8 cellular contexts compared by ENCODE assay signal in genomic region chr2:27075219-27075871, GRCh38. TPM values are rescaled to one million over a fixed set of nuclear protein-coding genes. Genes with fewer than 3 reads are reported as not detected.
DNase-seq lines count a peak whose midpoint lies in the region; ATAC-seq, FAIRE-seq and TF ChIP-seq lines count a peak whose summit lies in the region.

No MANE protein-coding gene starts in this region.

- H4K5ac ChIP-seq in IMR-90 (ENCODE audit: low read depth, low read length): no peak overlapping the region; the same call in 1 of the 2 replicates

- no peak overlapping the region for H2AK9ac ChIP-seq in IMR-90 (replicated peaks; ENCODE audit: low read depth, low read length, poor library complexity)

- CTCF ChIA-PET in IMR-90 (lab: Yijun Ruan, JAX): no interaction called here
- CTCF ChIA-PET in K562 (lab: Yijun Ruan, JAX; ENCODE audit: low intra/inter-chr PET ratio): no interaction called here

- peak overlapping the region; percentile 72; the same call in 1 of the 2 replicates for H2BK120ac ChIP-seq in IMR-90 (ENCODE audit: low read depth, low read length)

- H3K36me3 Mint-ChIP-seq in stimulated activated naive B cell treated with anti-CD40 and anti-IgM and Interleukin-4, amounts not matched to agents 10 μg/mL and 1 μg/mL and 100 μg/mL, for 72 hours: peaks cover 0 to 3% of the 10 kb centered on the region in 2 donors

- H3K23ac ChIP-seq in IMR-90 (ENCODE audit: low read depth, low read length): peak overlapping the region; percentile 31; the same call in 1 of the 2 replicates

- H3K4ac ChIP-seq in IMR-90 (ENCODE audit: low read depth, low read length): peak overlapping the region; percentile 76; the same call in 1 of the 2 replicates

- no peak for TF ChIP-seq EP300 in K562 (IDR thresholded peaks at IDR 0.05; ENCODE audit: low read length)

- no peak for FAIRE-seq in K562 (lab: Jason Lieb, UNC)

- H3K9me3 Mint-ChIP-seq in stimulated activated naive B cell treated with anti-CD40 and anti-IgM and Interleukin-4, amounts not matched to agents 10 μg/mL and 1 μg/mL and 100 μg/mL, for 72 hours: peaks cover 0 to 3% of the 10 kb centered on the region in 2 donors

- no peak overlapping the region for H3K4me3 ChIP-seq in IMR-90 (ENCODE audit: insufficient read depth, low read depth, low read length)
- no peak overlapping the region for H3K4me3 ChIP-seq in Peyer's patch
- no peak overlapping the region for H3K4me3 ChIP-seq in K562
- H3K4me3 ChIP-seq in rectal smooth muscle tissue (ENCODE audit: low read length): no peak overlapping the region

- peak overlapping the region; percentile 19; the same call in 1 of the 3 replicates for H2BK15ac ChIP-seq in IMR-90 (ENCODE audit: low read depth, low read length)

- intact Hi-C loops in IMR-90 (cut with micrococcal nuclease): no loop called here
- intact Hi-C loops in K562 (cut with micrococcal nuclease): no loop called here

- peaks cover 5 to 33% of the 10 kb centered on the region in 2 experiments for H3K79me1 ChIP-seq in IMR-90 (ENCODE audit: low read depth in 1 of 2, low read length in 2 of 2)

- H3K14ac ChIP-seq in IMR-90 (replicated peaks; ENCODE audit: low read depth, low read length): peak overlapping the region; percentile 50; the same call in 1 of the 2 replicates

- TF ChIP-seq RAD21 in IMR-90 (IDR thresholded peaks at IDR 0.05; ENCODE audit: low read length) (no peak), K562 (CRISPR knock-in tag; conservative IDR thresholded peaks at IDR 0.05 in 1 of 2, IDR thresholded peaks at IDR 0.05 in 1 of 2) (no peak)

- TF ChIP-seq CTCF in IMR-90 (conservative IDR thresholded peaks at IDR 0.05; ENCODE audit: low read depth, low read length): no peak
- no peak for TF ChIP-seq CTCF in Peyer's patch (IDR thresholded peaks at IDR 0.05)
- TF ChIP-seq CTCF in K562 (IDR thresholded peaks at IDR 0.05 in 2 of 3, conservative IDR thresholded peaks at IDR 0.05 in 1 of 3; ENCODE audit: insufficient read depth in 2 of 3, low read depth in 1 of 3, low read length in 3 of 3): no peak

- H3K9me1 ChIP-seq in IMR-90 (ENCODE audit: insufficient read depth, low read length) (peaks cover 12% of the 10 kb centered on the region; the same call in 1 of the 2 replicates), K562 (ENCODE audit: control insufficient read depth, insufficient read depth, low read length) (no peaks in the 10 kb centered on the region)

- peaks cover 12% of the 10 kb centered on the region for H3K79me2 ChIP-seq in K562 (ENCODE audit: control insufficient read depth, insufficient read depth, low read length)

- TF ChIP-seq POLR2A in IMR-90 (IDR thresholded peaks at IDR 0.05; ENCODE audit: low read depth, low read length) (no peak), Peyer's patch (IDR thresholded peaks at IDR 0.05) (no peak), K562 (conservative IDR thresholded peaks at IDR 0.05) (no peak)

- H4K20me1 ChIP-seq in IMR-90 (ENCODE audit: insufficient read depth, low read length) (0 out of 2 replicates have a peak, but pooled peaks cover 2% of the 10 kb centered on the region), K562 (replicated peaks; ENCODE audit: control insufficient read depth, insufficient read depth, low read length) (no peaks in the 10 kb centered on the region)

- ATAC-seq in IMR-90 (ENCODE audit: low read depth): no peak
- ATAC-seq in K562: no peak
- no peak for ATAC-seq in GM21381 (IDR thresholded peaks at IDR 0.05; ENCODE audit: unreplicated experiment)
- ATAC-seq in HG03442 (IDR thresholded peaks at IDR 0.05; ENCODE audit: unreplicated experiment): no peak
- no peak for ATAC-seq in stimulated activated naive B cell treated with anti-CD40 and anti-IgM and Interleukin-4, amounts not matched to agents 10 μg/mL and 1 μg/mL and 100 μg/mL, for 72 hours (replicated peaks)

- 47% methylated on average over 3 of the region's 8 CpGs; no CpG with 5 or more reads in 1 of the 2 experiments for WGBS in IMR-90 (ENCODE audit: extremely low coverage in 2 of 2, insufficient read length in 1 of 2), 2 experiments
- 64% methylated on average over 7 of the region's 8 CpGs for WGBS in K562 (ENCODE audit: insufficient coverage, low coverage, missing lambda C conversion rate)

- peaks cover 4 to 18% of the 10 kb centered on the region in 2 donors for H3K27me3 Mint-ChIP-seq in stimulated activated naive B cell treated with anti-CD40 and anti-IgM and Interleukin-4, amounts not matched to agents 10 μg/mL and 1 μg/mL and 100 μg/mL, for 72 hours

- H3K4me1 ChIP-seq in IMR-90 (ENCODE audit: control insufficient read depth, insufficient read depth, low read length) (peaks cover 30% of the 10 kb centered on the region), Peyer's patch (peaks cover 0 to 43% (median 12%) of the 10 kb centered on the region in 4 donors), K562 (replicated peaks in 1 of 2; ENCODE audit: control insufficient read depth in 2 of 2, insufficient read depth in 2 of 2, low read length in 2 of 2) (peaks cover 50 to 57% of the 10 kb centered on the region in 2 experiments), rectal smooth muscle tissue (ENCODE audit: control insufficient read depth, insufficient read depth, low read length) (peaks cover 48% of the 10 kb centered on the region)

- peak overlapping the region; percentile 68; the same call in 1 of the 2 replicates for H2BK20ac ChIP-seq in IMR-90 (ENCODE audit: low read depth, low read length)

- no peak overlapping the region; the same call in 1 of the 2 replicates for H4K91ac ChIP-seq in IMR-90 (ENCODE audit: insufficient read depth, low read depth, low read length)

- peak overlapping the region; percentile 31; the same call in 1 of the 2 replicates for H3K27ac ChIP-seq in IMR-90 (ENCODE audit: insufficient read depth, low read length)
- H3K27ac ChIP-seq in Peyer's patch: peak overlapping the region; percentile 24 to 88 (median 53)
- H3K27ac ChIP-seq in K562 (ENCODE audit: extremely low read depth, low read depth, low read length): peak overlapping the region; percentile 37; the same call in 1 of the 3 replicates
- peak overlapping the region; percentile 99 for H3K27ac ChIP-seq in rectal smooth muscle tissue (ENCODE audit: low read depth, low read length)

- dilution Hi-C loops in IMR-90 (cut with HindIII; ENCODE audit: low sequenced_read_pairs, unreplicated experiment): no loop called here

- peak overlapping the region; percentile 18; the same call in 1 of the 2 replicates for H3K9ac ChIP-seq in IMR-90 (ENCODE audit: low read depth, low read length)
- peak overlapping the region in 1 of 2 experiments; percentile 79; a peak in 2 of 4 replicates for H3K9ac ChIP-seq in K562 (ENCODE audit: insufficient read depth in 1 of 2, low read depth in 2 of 2, low read length in 2 of 2)
- no peak overlapping the region for H3K9ac ChIP-seq in rectal smooth muscle tissue (ENCODE audit: low read length)

- H3K4me2 ChIP-seq in IMR-90 (ENCODE audit: low read depth, low read length) (no peak overlapping the region), K562 (ENCODE audit: insufficient read depth, low read length) (no peak overlapping the region)

- peak overlapping the region in 1 of 2 experiments; percentile 30; a peak in 1 of 4 replicates for H4K8ac ChIP-seq in IMR-90 (ENCODE audit: low read depth in 2 of 2, low read length in 2 of 2)

- no peaks in the 10 kb centered on the region for H3K27me3 ChIP-seq in IMR-90 (ENCODE audit: control insufficient read depth, insufficient read depth, low read length)
- H3K27me3 ChIP-seq in Peyer's patch: no peaks in the 10 kb centered on the region
- no peaks in the 10 kb centered on the region for H3K27me3 ChIP-seq in K562 (ENCODE audit: control insufficient read depth in 2 of 2, insufficient read depth in 2 of 2, low read length in 2 of 2)
- no peaks in the 10 kb centered on the region for H3K27me3 ChIP-seq in rectal smooth muscle tissue (ENCODE audit: control insufficient read depth, insufficient read depth, low read length)

- no peak overlapping the region; the same call in 1 of the 2 replicates for H3K18ac ChIP-seq in IMR-90 (ENCODE audit: low read depth, low read length)

- no peak overlapping the region for H3K27ac Mint-ChIP-seq in stimulated activated naive B cell treated with anti-CD40 and anti-IgM and Interleukin-4, amounts not matched to agents 10 μg/mL and 1 μg/mL and 100 μg/mL, for 72 hours

- no peaks in the 10 kb centered on the region for H3K9me3 ChIP-seq in IMR-90 (ENCODE audit: control insufficient read depth, insufficient read depth, low read length)
- H3K9me3 ChIP-seq in Peyer's patch: no peaks in the 10 kb centered on the region
- no peaks in the 10 kb centered on the region for H3K9me3 ChIP-seq in K562 (replicated peaks; ENCODE audit: control insufficient read depth, insufficient read depth, low read depth, low read length)

- H2AK5ac ChIP-seq in IMR-90 (ENCODE audit: low read depth, low read length): peak overlapping the region; percentile 10; the same call in 1 of the 2 replicates

- peak overlapping the region; percentile 35 for H2AFZ ChIP-seq in IMR-90 (replicated peaks; ENCODE audit: low read length, poor library complexity)
- peak overlapping the region; percentile 78 for H2AFZ ChIP-seq in K562 (ENCODE audit: low read depth, low read length)

- BruUV-seq in IMR-90 (replicated peaks; lab: Mats Ljungman, UMichigan) (no TSS peak), K562 (replicated peaks; lab: Mats Ljungman, UMichigan) (no TSS peak)

- POLR2A ChIA-PET in IMR-90 (lab: Charles Lee; ENCODE audit: unreplicated experiment) (no interaction called here), K562 (lab: Yijun Ruan, JAX) (interaction anchor here (1.4 kb wide), 1 partner anchor 10 kb away, joined by 4 read pairs; no protein-coding TSS in a partner anchor)

- H3K36me3 ChIP-seq in IMR-90 (ENCODE audit: control insufficient read depth, insufficient read depth, low read length): peaks cover 3% of the 10 kb centered on the region; the same call in 1 of the 2 replicates
- no peaks in the 10 kb centered on the region for H3K36me3 ChIP-seq in Peyer's patch
- H3K36me3 ChIP-seq in K562 (ENCODE audit: control insufficient read depth, insufficient read depth, low read length): peaks cover 4% of the 10 kb centered on the region; the same call in 1 of the 3 replicates
- H3K36me3 ChIP-seq in rectal smooth muscle tissue (ENCODE audit: control insufficient read depth, insufficient read depth, low read length): peaks cover 1% of the 10 kb centered on the region

- DNase-seq in IMR-90 (peak; percentile 26), Peyer's patch (peak in 2 of 3 donors; percentile 77 to 88), K562 (ENCODE audit: extremely low read depth in 1 of 4, low spot score in 3 of 4) (peak in 2 of 4 experiments; percentile 47 to 58), SW 1271 (lab: John Stamatoyannopoulos, UW) (no peak)
- DNase-seq in stimulated activated naive B cell treated with anti-CD40 and anti-IgM and Interleukin-4, amounts not matched to agents 10 μg/mL and 1 μg/mL and 100 μg/mL, for 72 hours: no peak

- H3K4me1 Mint-ChIP-seq in stimulated activated naive B cell treated with anti-CD40 and anti-IgM and Interleukin-4, amounts not matched to agents 10 μg/mL and 1 μg/mL and 100 μg/mL, for 72 hours: peaks cover 42 to 67% of the 10 kb centered on the region in 2 donors

- H2BK5ac ChIP-seq in IMR-90 (ENCODE audit: low read depth, low read length, poor library complexity, severe bottlenecking): no peak overlapping the region

- in situ Hi-C loops in IMR-90 (cut with MboI; ENCODE audit: low sequenced_read_pairs): no loop called here
- in situ Hi-C loops in K562 (cut with MboI): no loop called here

- H3K56ac ChIP-seq in IMR-90 (ENCODE audit: extremely low read depth, insufficient read depth, low read length): no peak overlapping the region

- H3K4me3 Mint-ChIP-seq in stimulated activated naive B cell treated with anti-CD40 and anti-IgM and Interleukin-4, amounts not matched to agents 10 μg/mL and 1 μg/mL and 100 μg/mL, for 72 hours: peak overlapping the region in 1 of 2 donors; percentile 40

RNA-seq across cellular contexts. Expression of gene EMILIN1, which starts 3.1 kb away (rescaled TPM):
- total RNA-seq in IMR-90 (2012; rRNA removed) (26.5 and 27.8 TPM in 2 replicates), Peyer's patch (10 to 100 TPM in 2 of 4 donors, 1 to 10 TPM in 2; 7.9 to 32.2 (median 13.3) TPM), K562 (2014; rRNA removed) (2.2 and 2.7 TPM in 2 replicates), K562 (2014; rRNA removed; fragmentation: Illumina TruSeq; extraction: Trizol) (0.04 TPM in 1 of 2 replicates, not detected in the other), K562 (2015; rRNA removed; fragmentation: Illumina TruSeq; extraction: Trizol) (0.54 and 0.75 TPM in 2 replicates), K562 (2021) (1.0 and 1.5 TPM in 2 replicates)
- polyA plus RNA-seq in IMR-90 (2012; rRNA removed) (95.6 and 123 TPM in 2 replicates), K562 (2011; rRNA removed) (0.24 and 0.43 TPM in 2 replicates), K562 (2014; fragmentation: Illumina TruSeq; extraction: Trizol) (0.06 and 0.37 TPM in 2 replicates), K562 (2014; fragmentation: Nextera tagmentation; extraction: Ambion mirVana) (not detected), K562 (2014; rRNA removed) (0.94 and 1.1 TPM in 2 replicates)
- polyA plus RNA-seq in IMR-90 (2012; cell fraction: cytosol; rRNA removed): 92.2 and 162 TPM in 2 replicates
- polyA plus RNA-seq in IMR-90 (2012; cell fraction: nucleus; rRNA removed; ENCODE audit: low replicate concordance): 96.9 and 278 TPM in 2 replicates
- 0.26 and 1.00 TPM in 2 replicates for total RNA-seq in K562 (2011; cell fraction: chromatin; rRNA removed; ENCODE audit: low replicate concordance)
- 1.6 and 2.0 TPM in 2 replicates for total RNA-seq in K562 (2011; cell fraction: nucleolus; rRNA removed)
- 0.51 and 0.61 TPM in 2 replicates for total RNA-seq in K562 (2011; cell fraction: nucleoplasm; rRNA removed)
- polyA plus RNA-seq in K562 (2011; cell fraction: cytosol; rRNA removed): 0.63 and 1.3 TPM in 2 replicates
- 1.1 and 2.4 TPM in 2 replicates for polyA plus RNA-seq in K562 (2011; cell fraction: nucleus; rRNA removed)
- polyA plus RNA-seq in K562 (2012): 1.1 and 1.7 TPM in 2 replicates
- polyA minus RNA-seq in K562 (2011; rRNA and poly(A)+ RNA removed): 0.12 and 0.25 TPM in 2 replicates
- 0.46 and 0.67 TPM in 2 replicates for polyA minus RNA-seq in K562 (2011; cell fraction: cytosol; rRNA and poly(A)+ RNA removed)
- polyA minus RNA-seq in K562 (2011; cell fraction: nucleus; rRNA and poly(A)+ RNA removed): 0.78 and 0.94 TPM in 2 replicates

RNA-seq across cellular contexts. Expression of gene OST4, which starts 3.9 kb away (rescaled TPM):
- total RNA-seq in IMR-90 (2012; rRNA removed) (196 and 386 TPM in 2 replicates), Peyer's patch (100 to 1,000 TPM; 136 to 329 (median 225) TPM), K562 (2014; rRNA removed) (186 and 199 TPM in 2 replicates), K562 (2014; rRNA removed; fragmentation: Illumina TruSeq; extraction: Trizol) (263 and 292 TPM in 2 replicates), K562 (2015; rRNA removed; fragmentation: Illumina TruSeq; extraction: Trizol) (335 and 366 TPM in 2 replicates), K562 (2021) (239 and 266 TPM in 2 replicates)
- polyA plus RNA-seq in IMR-90 (2012; rRNA removed) (806 and 1,337 TPM in 2 replicates), K562 (2011; rRNA removed) (328 and 435 TPM in 2 replicates), K562 (2014; fragmentation: Illumina TruSeq; extraction: Trizol) (503 and 545 TPM in 2 replicates), K562 (2014; fragmentation: Nextera tagmentation; extraction: Ambion mirVana) (1,000 to 10,000 TPM; 1,144 to 1,155 TPM), K562 (2014; rRNA removed) (355 and 369 TPM in 2 replicates)
- 677 and 1,004 TPM in 2 replicates for polyA plus RNA-seq in IMR-90 (2012; cell fraction: cytosol; rRNA removed)
- polyA plus RNA-seq in IMR-90 (2012; cell fraction: nucleus; rRNA removed; ENCODE audit: low replicate concordance): 119 and 187 TPM in 2 replicates
- total RNA-seq in K562 (2011; cell fraction: chromatin; rRNA removed; ENCODE audit: low replicate concordance): 32.9 and 75.2 TPM in 2 replicates
- total RNA-seq in K562 (2011; cell fraction: nucleolus; rRNA removed): 76.6 and 92.2 TPM in 2 replicates
- total RNA-seq in K562 (2011; cell fraction: nucleoplasm; rRNA removed): 88.9 and 136 TPM in 2 replicates
- polyA plus RNA-seq in K562 (2011; cell fraction: cytosol; rRNA removed): 794 and 995 TPM in 2 replicates
- 204 and 270 TPM in 2 replicates for polyA plus RNA-seq in K562 (2011; cell fraction: nucleus; rRNA removed)
- polyA plus RNA-seq in K562 (2012): 363 and 494 TPM in 2 replicates
- polyA minus RNA-seq in K562 (2011; rRNA and poly(A)+ RNA removed): 170 and 193 TPM in 2 replicates
- polyA minus RNA-seq in K562 (2011; cell fraction: cytosol; rRNA and poly(A)+ RNA removed): 371 and 384 TPM in 2 replicates
- 63.4 and 99.5 TPM in 2 replicates for polyA minus RNA-seq in K562 (2011; cell fraction: nucleus; rRNA and poly(A)+ RNA removed)

RNA-seq across cellular contexts. Expression of gene KHK, which starts 11.2 kb away (rescaled TPM):
- total RNA-seq in IMR-90 (2012; rRNA removed) (0.56 and 0.72 TPM in 2 replicates), Peyer's patch (100 to 1,000 TPM in 3 of 4 donors, 10 to 100 TPM in 1; 40.4 to 576 (median 435) TPM), K562 (2014; rRNA removed) (5.8 and 9.8 TPM in 2 replicates), K562 (2014; rRNA removed; fragmentation: Illumina TruSeq; extraction: Trizol) (2.4 and 3.6 TPM in 2 replicates), K562 (2015; rRNA removed; fragmentation: Illumina TruSeq; extraction: Trizol) (8.8 and 9.2 TPM in 2 replicates), K562 (2021) (10.7 and 13.2 TPM in 2 replicates)
- polyA plus RNA-seq in IMR-90 (2012; rRNA removed) (0.80 and 0.82 TPM in 2 replicates), K562 (2011; rRNA removed) (3.4 and 3.7 TPM in 2 replicates), K562 (2014; fragmentation: Illumina TruSeq; extraction: Trizol) (6.2 TPM in 2 replicates), K562 (2014; fragmentation: Nextera tagmentation; extraction: Ambion mirVana) (1 to 10 TPM; 1.5 to 2.7 TPM), K562 (2014; rRNA removed) (4.8 and 5.2 TPM in 2 replicates)
- 0.58 and 0.95 TPM in 2 replicates for polyA plus RNA-seq in IMR-90 (2012; cell fraction: cytosol; rRNA removed)
- 0.68 and 1.2 TPM in 2 replicates for polyA plus RNA-seq in IMR-90 (2012; cell fraction: nucleus; rRNA removed; ENCODE audit: low replicate concordance)
- total RNA-seq in K562 (2011; cell fraction: chromatin; rRNA removed; ENCODE audit: low replicate concordance): 2.0 and 6.1 TPM in 2 replicates
- total RNA-seq in K562 (2011; cell fraction: nucleolus; rRNA removed): 5.5 and 8.5 TPM in 2 replicates
- total RNA-seq in K562 (2011; cell fraction: nucleoplasm; rRNA removed): 5.1 and 5.5 TPM in 2 replicates
- polyA plus RNA-seq in K562 (2011; cell fraction: cytosol; rRNA removed): 4.3 and 6.2 TPM in 2 replicates
- 9.1 and 9.7 TPM in 2 replicates for polyA plus RNA-seq in K562 (2011; cell fraction: nucleus; rRNA removed)
- 15.4 and 17.5 TPM in 2 replicates for polyA plus RNA-seq in K562 (2012)
- polyA minus RNA-seq in K562 (2011; rRNA and poly(A)+ RNA removed): 2.0 and 2.2 TPM in 2 replicates
- polyA minus RNA-seq in K562 (2011; cell fraction: cytosol; rRNA and poly(A)+ RNA removed): 5.2 and 6.2 TPM in 2 replicates
- polyA minus RNA-seq in K562 (2011; cell fraction: nucleus; rRNA and poly(A)+ RNA removed): 3.3 and 3.4 TPM in 2 replicates

RNA-seq across cellular contexts. Expression of gene AGBL5, which starts 23.9 kb away (rescaled TPM):
- total RNA-seq in IMR-90 (2012; rRNA removed) (22.8 and 26.2 TPM in 2 replicates), Peyer's patch (10 to 100 TPM in 3 of 4 donors, 1 to 10 TPM in 1; 7.5 to 18.2 (median 12.3) TPM), K562 (2014; rRNA removed) (26.2 and 30.3 TPM in 2 replicates), K562 (2014; rRNA removed; fragmentation: Illumina TruSeq; extraction: Trizol) (25.8 and 26.4 TPM in 2 replicates), K562 (2015; rRNA removed; fragmentation: Illumina TruSeq; extraction: Trizol) (28.7 and 29.1 TPM in 2 replicates), K562 (2021) (37.6 and 40.3 TPM in 2 replicates)
- polyA plus RNA-seq in IMR-90 (2012; rRNA removed) (19.0 and 21.1 TPM in 2 replicates), K562 (2011; rRNA removed) (48.3 and 52.7 TPM in 2 replicates), K562 (2014; fragmentation: Illumina TruSeq; extraction: Trizol) (49.5 and 52.3 TPM in 2 replicates), K562 (2014; fragmentation: Nextera tagmentation; extraction: Ambion mirVana) (1 to 10 TPM; 3.3 to 6.3 TPM), K562 (2014; rRNA removed) (24.9 and 33.8 TPM in 2 replicates)
- 18.5 and 25.0 TPM in 2 replicates for polyA plus RNA-seq in IMR-90 (2012; cell fraction: cytosol; rRNA removed)
- polyA plus RNA-seq in IMR-90 (2012; cell fraction: nucleus; rRNA removed; ENCODE audit: low replicate concordance): 12.2 and 14.9 TPM in 2 replicates
- total RNA-seq in K562 (2011; cell fraction: chromatin; rRNA removed; ENCODE audit: low replicate concordance): 40.2 and 80.6 TPM in 2 replicates
- 34.5 and 47.0 TPM in 2 replicates for total RNA-seq in K562 (2011; cell fraction: nucleolus; rRNA removed)
- total RNA-seq in K562 (2011; cell fraction: nucleoplasm; rRNA removed): 34.2 and 36.7 TPM in 2 replicates
- polyA plus RNA-seq in K562 (2011; cell fraction: cytosol; rRNA removed): 61.4 and 68.7 TPM in 2 replicates
- polyA plus RNA-seq in K562 (2011; cell fraction: nucleus; rRNA removed): 59.7 and 61.5 TPM in 2 replicates
- polyA plus RNA-seq in K562 (2012): 33.2 and 62.0 TPM in 2 replicates
- polyA minus RNA-seq in K562 (2011; rRNA and poly(A)+ RNA removed): 42.1 and 50.9 TPM in 2 replicates
- polyA minus RNA-seq in K562 (2011; cell fraction: cytosol; rRNA and poly(A)+ RNA removed): 22.4 and 26.2 TPM in 2 replicates
- polyA minus RNA-seq in K562 (2011; cell fraction: nucleus; rRNA and poly(A)+ RNA removed): 20.7 and 27.2 TPM in 2 replicates

RNA-seq across cellular contexts. Expression of gene TMEM214, which starts 42.6 kb away (rescaled TPM):
- 31.7 and 32.1 TPM in 2 replicates for total RNA-seq in IMR-90 (2012; rRNA removed)
- polyA plus RNA-seq in IMR-90 (2012; rRNA removed): 121 and 132 TPM in 2 replicates
- polyA plus RNA-seq in IMR-90 (2012; cell fraction: cytosol; rRNA removed): 47.0 and 97.1 TPM in 2 replicates
- polyA plus RNA-seq in IMR-90 (2012; cell fraction: nucleus; rRNA removed; ENCODE audit: low replicate concordance): 273 and 440 TPM in 2 replicates
- total RNA-seq in Peyer's patch: 100 to 1,000 TPM in 1 of 4 donors, 10 to 100 TPM in 3; 50.1 to 121 (median 82.0) TPM
- total RNA-seq in K562 (2011; cell fraction: chromatin; rRNA removed; ENCODE audit: low replicate concordance): 364 and 807 TPM in 2 replicates
- total RNA-seq in K562 (2011; cell fraction: nucleolus; rRNA removed): 428 and 514 TPM in 2 replicates
- 376 and 406 TPM in 2 replicates for total RNA-seq in K562 (2011; cell fraction: nucleoplasm; rRNA removed)
- total RNA-seq in K562 (2014; rRNA removed): 18.9 and 23.7 TPM in 2 replicates
- 31.0 and 34.3 TPM in 2 replicates for total RNA-seq in K562 (2014; rRNA removed; fragmentation: Illumina TruSeq; extraction: Trizol)
- total RNA-seq in K562 (2015; rRNA removed; fragmentation: Illumina TruSeq; extraction: Trizol): 44.0 and 44.1 TPM in 2 replicates
- 78.5 and 79.6 TPM in 2 replicates for total RNA-seq in K562 (2021)
- polyA plus RNA-seq in K562 (2011; rRNA removed): 52.9 and 143 TPM in 2 replicates
- 146 and 165 TPM in 2 replicates for polyA plus RNA-seq in K562 (2011; cell fraction: cytosol; rRNA removed)
- polyA plus RNA-seq in K562 (2011; cell fraction: nucleus; rRNA removed): 466 and 543 TPM in 2 replicates
- polyA plus RNA-seq in K562 (2012): 57.3 and 151 TPM in 2 replicates
- polyA plus RNA-seq in K562 (2014; fragmentation: Illumina TruSeq; extraction: Trizol): 76.9 and 81.4 TPM in 2 replicates
- 10 to 100 TPM; 11.4 to 14.8 TPM for polyA plus RNA-seq in K562 (2014; fragmentation: Nextera tagmentation; extraction: Ambion mirVana)
- polyA plus RNA-seq in K562 (2014; rRNA removed): 55.0 and 58.0 TPM in 2 replicates
- 123 TPM in 2 replicates for polyA minus RNA-seq in K562 (2011; rRNA and poly(A)+ RNA removed)
- 96.4 and 118 TPM in 2 replicates for polyA minus RNA-seq in K562 (2011; cell fraction: cytosol; rRNA and poly(A)+ RNA removed)
- polyA minus RNA-seq in K562 (2011; cell fraction: nucleus; rRNA and poly(A)+ RNA removed): 142 and 264 TPM in 2 replicates

Comparison
In these comparisons a context has a peak if more than half of its experiments do, and no peak if none do; other contexts are left out.
1. DNase-seq: peak in IMR-90 (single experiment) and Peyer's patch (2 of 3); none in SW 1271 (0 of 2) and stimulated activated naive B cell treated with anti-CD40 and anti-IgM and Interleukin-4, amounts not matched to agents 10 μg/mL and 1 μg/mL and 100 μg/mL, for 72 hours (single experiment).
2. H3K27ac ChIP-seq: peak in every context shown above with its lines; median percentile 99 in rectal smooth muscle tissue; 53 in Peyer's patch; 37 in K562; 31 in IMR-90.